ENCODE assay signal across 30 cellular contexts in the genomic region with DNA sequence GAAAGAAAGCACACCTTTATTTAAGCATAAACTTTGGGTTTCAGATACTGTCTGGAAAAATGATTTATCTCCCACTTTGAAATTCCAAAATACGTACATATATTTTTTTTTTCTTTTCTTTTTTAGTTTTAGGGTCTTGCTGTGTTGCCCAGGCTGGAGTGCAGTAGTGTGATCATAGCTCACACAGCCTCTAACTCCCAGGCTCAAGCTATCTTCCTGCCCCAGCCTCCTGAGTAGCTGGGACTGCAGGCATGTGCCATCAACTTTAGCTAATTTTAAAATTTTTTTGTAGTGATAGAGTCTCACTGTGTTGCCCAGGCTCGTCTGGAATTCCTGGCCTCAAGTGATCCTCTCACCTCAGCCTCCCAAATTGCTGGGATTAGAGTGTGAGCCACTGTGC.
"Had no signal": no experiment of that assay in that cellular context is flagged by ENCODE, and none has a peak within 500 bp of the region (broad histone marks: within the 10 kb centered on the region; RNA-seq: fewer than 3 reads in every experiment).

No MANE protein-coding gene starts in this region.

- ATAC-seq: naive thymus-derived CD8-positive, alpha-beta T cell; natural killer cell treated with Interleukin-12 subunit alpha and Interleukin-12 subunit beta and Interleukin-15 and Interleukin-18, amount 100 ng/mL, for 72 hours; pancreas; right cardiac atrium; sciatic nerve; stimulated activated memory B cell treated with anti-CD40 and anti-IgM and Interleukin-4, amounts not matched to agents 10 μg/mL and 1 μg/mL and 100 μg/mL, for 72 hours; stimulated activated naive CD8-positive, alpha-beta T cell treated with anti-CD3 and anti-CD28 coated beads, Interleukin-15, amount 100 ng/mL, for 72 hours; stimulated activated naive CD8-positive, alpha-beta T cell treated with anti-CD3 and anti-CD28 coated beads, Interleukin-15, Interleukin-2, amounts not matched to agents 100 U/mL and 50 U/mL, for 24 hours had no signal

- DNase-seq: naive B cell; naive thymus-derived CD8-positive, alpha-beta T cell; nephron progenitor cell; nucleus accumbens; pancreas; right cardiac atrium; spleen; stimulated activated CD4-positive, alpha-beta T cell treated with anti-CD3 and anti-CD28 coated beads, Interleukin-12 subunit alpha, Interleukin-12 subunit beta, amount 100 ng/mL, for 4 hours; stimulated activated CD4-positive, alpha-beta T cell treated with anti-CD3 and anti-CD28 coated beads, Interleukin-1b, Interleukin-23, amount 100 ng/mL, for 48 hours; stimulated activated CD4-positive, alpha-beta T cell treated with anti-CD3 and anti-CD28 coated beads, Interleukin-4, amount 100 ng/mL, for 1 hour; stimulated activated CD4-positive, alpha-beta T cell treated with anti-CD3 and anti-CD28 coated beads, Interleukin-4, amount 100 ng/mL, for 4 hours; stimulated activated CD8-positive, alpha-beta memory T cell treated with anti-CD3 and anti-CD28 coated beads, Interleukin-4, amount 100 ng/mL, for 48 hours; stimulated activated naive CD4-positive, alpha-beta T cell; stimulated activated naive CD8-positive, alpha-beta T cell treated with anti-CD3 and anti-CD28 coated beads, Interleukin-15, amount 100 ng/mL, for 72 hours; stimulated activated naive CD8-positive, alpha-beta T cell treated with anti-CD3 and anti-CD28 coated beads, Interleukin-15, Interleukin-2, amounts not matched to agents 100 U/mL and 50 U/mL, for 24 hours; substantia nigra; testis; tibial artery; transverse colon; upper lobe of left lung had no signal

- H3K4me2 ChIP-seq: smooth muscle cell had no signal

- FAIRE-seq: pancreas, urothelium cell line had no signal

- H3K9me3 ChIP-seq: neutrophil, pancreas, prostate gland, spleen, suprapubic skin, testis, tibial artery, transverse colon, upper lobe of left lung, vagina had no signal

- H3K4me3 ChIP-seq: pancreas, prostate gland, skin epidermis, smooth muscle cell, spleen, suprapubic skin, testis, tibial artery, transverse colon, upper lobe of left lung, vagina had no signal

- H3K27ac ChIP-seq: pancreas, prostate gland, skin epidermis, spleen, suprapubic skin, testis, tibial artery, transverse colon, upper lobe of left lung, vagina had no signal

- H3K4me1 ChIP-seq: pancreas, prostate gland, spleen, suprapubic skin, testis, tibial artery, transverse colon, upper lobe of left lung, vagina had no signal

- H3K27me3 ChIP-seq: neutrophil, pancreas, spleen, suprapubic skin, testis, tibial artery, transverse colon, upper lobe of left lung, vagina had no signal
